Comparison of ENCODE assay signal across 1 cellular context in the genomic region with DNA sequence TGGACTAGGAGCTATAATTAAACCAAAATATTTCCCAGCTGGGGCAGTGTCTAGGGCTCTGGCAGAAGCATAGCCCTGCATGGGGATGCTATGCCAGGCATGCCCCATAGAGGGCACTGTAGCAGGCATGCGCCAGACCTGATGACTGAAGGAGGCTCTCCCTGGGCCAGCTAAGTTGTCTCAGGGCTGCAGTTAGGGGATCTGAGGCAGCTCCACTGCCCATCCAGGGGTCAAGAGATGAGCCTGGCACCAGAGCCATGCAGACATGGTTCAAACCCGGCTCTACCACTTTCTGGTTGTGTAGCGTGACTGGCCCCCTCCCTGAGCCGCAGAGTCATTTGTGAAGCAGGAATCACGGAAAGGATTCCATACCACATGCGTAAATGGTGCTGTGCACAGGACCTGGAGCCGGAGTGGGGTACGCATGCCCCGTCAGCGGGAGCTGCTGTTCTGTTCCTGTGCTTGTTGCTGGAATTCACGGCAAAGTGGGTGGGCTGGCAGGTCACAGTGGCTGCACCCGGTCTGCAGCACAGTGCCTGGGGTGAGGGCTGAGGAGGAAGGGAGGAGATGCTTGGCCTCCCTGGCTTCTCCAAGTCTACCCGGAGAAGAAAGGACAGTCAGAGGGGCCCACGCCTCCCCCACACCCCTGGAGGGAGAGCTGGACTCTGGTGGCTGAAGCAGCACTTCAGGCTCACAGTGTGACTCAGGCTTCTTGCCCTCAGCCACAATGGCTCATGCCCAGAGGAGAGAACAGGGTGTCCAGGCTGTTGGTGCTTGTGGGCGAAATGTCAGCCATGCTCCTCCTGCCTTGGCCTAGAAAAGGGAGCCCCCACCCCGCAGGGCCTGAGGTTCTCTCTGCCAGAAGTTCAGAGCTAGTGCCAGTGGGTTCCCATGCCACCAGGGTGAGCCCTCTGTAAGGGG.
TF ChIP-seq lines count a peak whose summit lies in the region.

No MANE protein-coding gene starts in this region.

TF ChIP-seq in H1, 55 proteins besides CTCF, POLR2A, EP300 and RAD21:
- TF ChIP-seq TEAD4 (IDR thresholded peaks at IDR 0.05; ENCODE audit: low read depth, low read length) (peak; percentile 61; the same call in 1 of the 2 replicates), TCF12 (IDR thresholded peaks at IDR 0.05; ENCODE audit: low read depth, low read length) (no peak), SP1 (IDR thresholded peaks at IDR 0.05; ENCODE audit: low read depth, low read length) (no peak), CREB1 (IDR thresholded peaks at IDR 0.05) (0 out of 2 replicates have a peak, but pooled peaks have one; percentile 28)
- TF ChIP-seq, protein P1, sequence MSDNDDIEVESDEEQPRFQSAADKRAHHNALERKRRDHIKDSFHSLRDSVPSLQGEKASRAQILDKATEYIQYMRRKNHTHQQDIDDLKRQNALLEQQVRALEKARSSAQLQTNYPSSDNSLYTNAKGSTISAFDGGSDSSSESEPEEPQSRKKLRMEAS (IDR thresholded peaks at IDR 0.05): peak; percentile 52
